ENCODE assay signal across 8 cellular contexts in genomic region chr7:106717997-106718871, GRCh38. TPM values are rescaled to one million over a fixed set of nuclear protein-coding genes. Genes with fewer than 3 reads are reported as not detected.
DNase-seq lines count a peak whose midpoint lies in the region; ATAC-seq and TF ChIP-seq lines count a peak whose summit lies in the region.

No MANE protein-coding gene starts in this region.

- H3K9me3 Mint-ChIP-seq in activated CD8-positive, alpha-beta T cell treated with anti-CD3 and anti-CD28 coated beads, Interleukin-2, amount 10 ng/mL, durations not matched to agents 7 days and 5 days (ENCODE audit: insufficient read depth) = no peaks in the 10 kb centered on the region

- no peak overlapping the region for H3K4me3 Mint-ChIP-seq in activated CD8-positive, alpha-beta T cell treated with anti-CD3 and anti-CD28 coated beads, Interleukin-2, amount 10 ng/mL, durations not matched to agents 7 days and 5 days

- DNase-seq in GM12864 (ENCODE audit: low read depth) = peak; percentile 55
- DNase-seq in NCI-H69 (lab: John Stamatoyannopoulos, UW) = peak; percentile 67
- peak; percentile 73 for DNase-seq in activated CD8-positive, alpha-beta T cell treated with anti-CD3 and anti-CD28 coated beads, Interleukin-2, amount 10 ng/mL, durations not matched to agents 7 days and 5 days
- DNase-seq in fibroblast of mammary gland (ENCODE audit: low read depth) = peak; percentile 97
- DNase-seq in skeletal muscle cell (ENCODE audit: low read depth) = peak; percentile 88
- no peak for DNase-seq in cortex of kidney (lab: John Stamatoyannopoulos, UW)

- H3K4me3 ChIP-seq in GM12864 (ENCODE audit: low read depth, low read length) = no peak overlapping the region
- no peak overlapping the region for H3K4me3 ChIP-seq in fibroblast of mammary gland (ENCODE audit: control insufficient read depth, low read depth, low read length)
- H3K4me3 ChIP-seq in skeletal muscle cell (ENCODE audit: low read depth, low read length) = no peak overlapping the region

- peaks cover 2% of the 10 kb centered on the region for H3K4me1 Mint-ChIP-seq in activated CD8-positive, alpha-beta T cell treated with anti-CD3 and anti-CD28 coated beads, Interleukin-2, amount 10 ng/mL, durations not matched to agents 7 days and 5 days (ENCODE audit: low read depth)

- H3K36me3 Mint-ChIP-seq in activated CD8-positive, alpha-beta T cell treated with anti-CD3 and anti-CD28 coated beads, Interleukin-2, amount 10 ng/mL, durations not matched to agents 7 days and 5 days (ENCODE audit: low read depth) = no peaks in the 10 kb centered on the region

- H3K27me3 Mint-ChIP-seq in activated CD8-positive, alpha-beta T cell treated with anti-CD3 and anti-CD28 coated beads, Interleukin-2, amount 10 ng/mL, durations not matched to agents 7 days and 5 days (ENCODE audit: low read depth) = no peaks in the 10 kb centered on the region

- POLR2A ChIA-PET in activated CD8-positive, alpha-beta T cell treated with anti-CD3 and anti-CD28 coated beads, Interleukin-2, amount 10 ng/mL, durations not matched to agents 7 days and 5 days (lab: Charles Lee) = interaction anchor here (1.4 kb wide), 1 partner anchor 120 kb away, joined by 4 read pairs; no protein-coding TSS in a partner anchor

- no peak overlapping the region for H3K27ac Mint-ChIP-seq in activated CD8-positive, alpha-beta T cell treated with anti-CD3 and anti-CD28 coated beads, Interleukin-2, amount 10 ng/mL, durations not matched to agents 7 days and 5 days

- CTCF ChIA-PET in activated CD8-positive, alpha-beta T cell treated with anti-CD3 and anti-CD28 coated beads, Interleukin-2, amount 10 ng/mL, durations not matched to agents 7 days and 5 days (lab: Charles Lee) = interaction anchor here (1.3 to 4.2 kb wide), 6 partner anchors 12 to 175 kb away, joined by 3 to 36 read pairs (median 4); partner anchors contain the start of gene CCDC71L

- ATAC-seq in HG02759 (IDR thresholded peaks at IDR 0.05; ENCODE audit: unreplicated experiment) (peak; percentile 78), HG02571 (IDR thresholded peaks at IDR 0.05; ENCODE audit: unreplicated experiment) (no peak)
- peak; percentile 97 for ATAC-seq in activated CD8-positive, alpha-beta T cell treated with anti-CD3 and anti-CD28 coated beads, Interleukin-2, amount 10 ng/mL, durations not matched to agents 7 days and 5 days

- TF ChIP-seq CTCF in GM12864 (IDR thresholded peaks at IDR 0.05; ENCODE audit: low read depth, low read length, missing control alignments) (no peak), fibroblast of mammary gland (conservative IDR thresholded peaks at IDR 0.05; ENCODE audit: control insufficient read depth, insufficient read depth, low read depth, low read length) (no peak)

RNA-seq across cellular contexts. Expression of gene CCDC71L, which starts 57.3 kb away (rescaled TPM):
- total RNA-seq in activated CD8-positive, alpha-beta T cell treated with anti-CD3 and anti-CD28 coated beads, Interleukin-2, amount 10 ng/mL, durations not matched to agents 7 days and 5 days = 10 to 100 TPM; 16.6 to 17.8 TPM
